In genomic region chr7:100048680-100049079, GRCh38 we compare ENCODE assay signal across 12 cellular contexts. TPM values are rescaled to one million over a fixed set of nuclear protein-coding genes. Genes with fewer than 3 reads are reported as not detected.
DNase-seq lines count a peak whose midpoint lies in the region; ATAC-seq and TF ChIP-seq lines count a peak whose summit lies in the region.
"Had no signal": no experiment of that assay in that cellular context is flagged by ENCODE, and none has a peak within 500 bp of the region (broad histone marks: within the 10 kb centered on the region; RNA-seq: fewer than 3 reads in every experiment).

No MANE protein-coding gene starts in this region.

- 90% methylated on average over 4 of the region's 4 CpGs for WGBS in hepatocyte (ENCODE audit: low lambda C conversion rate, missing lambda C conversion rate)

- H4K20me1 ChIP-seq in hepatocyte (ENCODE audit: insufficient read depth, poor library complexity, severe bottlenecking), result no peaks in the 10 kb centered on the region

- no peaks in the 10 kb centered on the region for H3K36me3 ChIP-seq in hepatocyte (replicated peaks; ENCODE audit: insufficient read depth, low read depth)
- H3K36me3 ChIP-seq: ascending aorta had no signal

- H3K4me2 ChIP-seq in hepatocyte, result peak overlapping the region; percentile 75

- H3K4me3 Mint-ChIP-seq in activated T-cell treated with anti-CD3 and anti-CD28 coated beads, Interleukin-2, amount 50 U/mL, for 24 hours, result peak overlapping the region; percentile 89
- H3K4me3 Mint-ChIP-seq in T-helper 17 cell, result peak overlapping the region; percentile 74
- peak overlapping the region; percentile 91 for H3K4me3 Mint-ChIP-seq in stimulated activated naive CD8-positive, alpha-beta T cell treated with anti-CD3 and anti-CD28 coated beads, Interleukin-15, Interleukin-2, amounts not matched to agents 100 ng/mL and 50 ng/mL, for 24 hours

- TF ChIP-seq CTCF in hepatocyte (IDR thresholded peaks at IDR 0.05; ENCODE audit: poor library complexity) (no peak), foreskin fibroblast (IDR thresholded peaks at IDR 0.05; ENCODE audit: low read depth, low read length) (no peak)

- H3K79me2 ChIP-seq in hepatocyte, result peaks cover 22% of the 10 kb centered on the region

- H3K27ac Mint-ChIP-seq in activated T-cell treated with anti-CD3 and anti-CD28 coated beads, Interleukin-2, amount 50 U/mL, for 24 hours, result peak overlapping the region; percentile 96
- H3K27ac Mint-ChIP-seq in T-helper 17 cell, result peak overlapping the region; percentile 94
- H3K27ac Mint-ChIP-seq in stimulated activated naive CD8-positive, alpha-beta T cell treated with anti-CD3 and anti-CD28 coated beads, Interleukin-15, Interleukin-2, amounts not matched to agents 100 ng/mL and 50 ng/mL, for 24 hours, result peak overlapping the region; percentile 67

- H3K27ac ChIP-seq in hepatocyte, result no peak overlapping the region

- H2AFZ ChIP-seq in hepatocyte, result peak overlapping the region; percentile 83

- H3K9me3 ChIP-seq in T-helper 17 cell (ENCODE audit: control insufficient read depth, low read length, poor library complexity, severe bottlenecking) (no peaks in the 10 kb centered on the region), hepatocyte (ENCODE audit: low read depth) (no peaks in the 10 kb centered on the region)
- H3K9me3 ChIP-seq: ascending aorta had no signal

- DNase-seq in activated T-cell treated with anti-CD3 and anti-CD28 coated beads, Interleukin-2, amount 50 U/mL, for 24 hours, result no peak
- no peak for DNase-seq in activated T-cell treated with anti-CD3 and anti-CD28 coated beads, Interleukin-2, amount 50 U/mL, for 1 hour
- DNase-seq in T-helper 17 cell (no peak), hepatocyte (ENCODE audit: low spot score) (no peak), foreskin fibroblast (no peak)
- DNase-seq: activated CD4-positive, alpha-beta T cell treated with anti-CD3 and anti-CD28 coated beads for 48 hours; islet precursor cell; NCI-H2107 had no signal

- peaks cover 16% of the 10 kb centered on the region for H3K36me3 Mint-ChIP-seq in activated T-cell treated with anti-CD3 and anti-CD28 coated beads, Interleukin-2, amount 50 U/mL, for 24 hours (ENCODE audit: low read depth)
- no peaks in the 10 kb centered on the region for H3K36me3 Mint-ChIP-seq in T-helper 17 cell (ENCODE audit: low read depth)
- no peaks in the 10 kb centered on the region for H3K36me3 Mint-ChIP-seq in stimulated activated naive CD8-positive, alpha-beta T cell treated with anti-CD3 and anti-CD28 coated beads, Interleukin-15, Interleukin-2, amounts not matched to agents 100 ng/mL and 50 ng/mL, for 24 hours (ENCODE audit: low read depth)

- no peaks in the 10 kb centered on the region for H3K9me2 ChIP-seq in hepatocyte (replicated peaks; ENCODE audit: insufficient read depth)

- H3K4me3 ChIP-seq in hepatocyte, result no peak overlapping the region
- no peak overlapping the region for H3K4me3 ChIP-seq in foreskin fibroblast (ENCODE audit: low read depth in 1 of 2, low read length in 2 of 2)

- no peaks in the 10 kb centered on the region for H3K27me3 Mint-ChIP-seq in activated T-cell treated with anti-CD3 and anti-CD28 coated beads, Interleukin-2, amount 50 U/mL, for 24 hours
- no peaks in the 10 kb centered on the region for H3K27me3 Mint-ChIP-seq in T-helper 17 cell
- H3K27me3 Mint-ChIP-seq in stimulated activated naive CD8-positive, alpha-beta T cell treated with anti-CD3 and anti-CD28 coated beads, Interleukin-15, Interleukin-2, amounts not matched to agents 100 ng/mL and 50 ng/mL, for 24 hours, result no peaks in the 10 kb centered on the region

- peaks cover 27% of the 10 kb centered on the region for H3K4me1 Mint-ChIP-seq in activated T-cell treated with anti-CD3 and anti-CD28 coated beads, Interleukin-2, amount 50 U/mL, for 24 hours (ENCODE audit: low read depth)
- peaks cover 17% of the 10 kb centered on the region for H3K4me1 Mint-ChIP-seq in T-helper 17 cell
- H3K4me1 Mint-ChIP-seq in stimulated activated naive CD8-positive, alpha-beta T cell treated with anti-CD3 and anti-CD28 coated beads, Interleukin-15, Interleukin-2, amounts not matched to agents 100 ng/mL and 50 ng/mL, for 24 hours (ENCODE audit: low read depth), result peaks cover 15% of the 10 kb centered on the region

- H3K4me1 ChIP-seq in hepatocyte (ENCODE audit: insufficient read depth), result no peaks in the 10 kb centered on the region

- ATAC-seq in T-helper 17 cell, result no peak
- ATAC-seq in HG03108 (IDR thresholded peaks at IDR 0.05; ENCODE audit: unreplicated experiment), result no peak
- no peak for ATAC-seq in HG03135 (IDR thresholded peaks at IDR 0.05; ENCODE audit: unreplicated experiment)

- no peaks in the 10 kb centered on the region for H3K27me3 ChIP-seq in hepatocyte
- H3K27me3 ChIP-seq: ascending aorta had no signal

- no peaks in the 10 kb centered on the region for H3K9me3 Mint-ChIP-seq in activated T-cell treated with anti-CD3 and anti-CD28 coated beads, Interleukin-2, amount 50 U/mL, for 24 hours
- H3K9me3 Mint-ChIP-seq in stimulated activated naive CD8-positive, alpha-beta T cell treated with anti-CD3 and anti-CD28 coated beads, Interleukin-15, Interleukin-2, amounts not matched to agents 100 ng/mL and 50 ng/mL, for 24 hours, result no peaks in the 10 kb centered on the region

RNA-seq across cellular contexts. Expression of gene ZSCAN21, which starts 0.9 kb away (rescaled TPM):
- total RNA-seq in T-helper 17 cell, result 1 to 10 TPM; 4.2 to 5.2 TPM
- 9.6 and 10.9 TPM in 2 replicates for total RNA-seq in hepatocyte
- 11.7 and 12.8 TPM in 2 replicates for polyA plus RNA-seq in hepatocyte

RNA-seq across cellular contexts. Expression of gene ZNF3, which starts 32.8 kb away (rescaled TPM):
- total RNA-seq in T-helper 17 cell (10 to 100 TPM; 42.3 to 45.2 TPM), hepatocyte (30.1 and 35.6 TPM in 2 replicates)
- polyA plus RNA-seq in hepatocyte, result 20.7 and 28.3 TPM in 2 replicates

RNA-seq across cellular contexts. Expression of gene ZKSCAN1, which starts 33.3 kb away (rescaled TPM):
- total RNA-seq in T-helper 17 cell (10 to 100 TPM; 51.1 to 58.6 TPM), hepatocyte (41.1 and 44.0 TPM in 2 replicates)
- polyA plus RNA-seq in hepatocyte, result 27.0 and 29.2 TPM in 2 replicates

RNA-seq across cellular contexts. Expression of gene COPS6, which starts 40.1 kb away (rescaled TPM):
- total RNA-seq in T-helper 17 cell (10 to 100 TPM; 62.5 to 64.7 TPM), hepatocyte (41.9 and 53.7 TPM in 2 replicates)
- 161 and 163 TPM in 2 replicates for polyA plus RNA-seq in hepatocyte

RNA-seq across cellular contexts. Expression of gene MCM7, which starts 52.5 kb away (rescaled TPM):
- total RNA-seq in T-helper 17 cell, result 100 to 1,000 TPM; 111 to 119 TPM
- total RNA-seq in hepatocyte, result 39.0 and 42.1 TPM in 2 replicates
- 49.3 and 57.5 TPM in 2 replicates for polyA plus RNA-seq in hepatocyte
